ENCODE assay signal across 1 cellular context in genomic region chr6:154868143-154868594, GRCh38.
TF ChIP-seq lines count a peak whose summit lies in the region.

No MANE protein-coding gene starts in this region.

TF ChIP-seq in WTC11, 78 proteins besides CTCF, POLR2A, EP300 and RAD21 (continued from another document):
- no peak for TF ChIP-seq RELA (CRISPR knock-in tag; IDR thresholded peaks at IDR 0.05; ENCODE audit: borderline replicate concordance)
- no peak for TF ChIP-seq ZNF425 (CRISPR knock-in tag; conservative IDR thresholded peaks at IDR 0.05)
- no peak for TF ChIP-seq ELF4 (CRISPR knock-in tag; IDR thresholded peaks at IDR 0.05; ENCODE audit: low read depth)
- TF ChIP-seq USF2 (CRISPR knock-in tag; IDR thresholded peaks at IDR 0.05): no peak
- no peak for TF ChIP-seq MAX (CRISPR knock-in tag; IDR thresholded peaks at IDR 0.05)
- no peak for TF ChIP-seq FOXP4 (CRISPR knock-in tag; IDR thresholded peaks at IDR 0.05)
